In the genomic region with DNA sequence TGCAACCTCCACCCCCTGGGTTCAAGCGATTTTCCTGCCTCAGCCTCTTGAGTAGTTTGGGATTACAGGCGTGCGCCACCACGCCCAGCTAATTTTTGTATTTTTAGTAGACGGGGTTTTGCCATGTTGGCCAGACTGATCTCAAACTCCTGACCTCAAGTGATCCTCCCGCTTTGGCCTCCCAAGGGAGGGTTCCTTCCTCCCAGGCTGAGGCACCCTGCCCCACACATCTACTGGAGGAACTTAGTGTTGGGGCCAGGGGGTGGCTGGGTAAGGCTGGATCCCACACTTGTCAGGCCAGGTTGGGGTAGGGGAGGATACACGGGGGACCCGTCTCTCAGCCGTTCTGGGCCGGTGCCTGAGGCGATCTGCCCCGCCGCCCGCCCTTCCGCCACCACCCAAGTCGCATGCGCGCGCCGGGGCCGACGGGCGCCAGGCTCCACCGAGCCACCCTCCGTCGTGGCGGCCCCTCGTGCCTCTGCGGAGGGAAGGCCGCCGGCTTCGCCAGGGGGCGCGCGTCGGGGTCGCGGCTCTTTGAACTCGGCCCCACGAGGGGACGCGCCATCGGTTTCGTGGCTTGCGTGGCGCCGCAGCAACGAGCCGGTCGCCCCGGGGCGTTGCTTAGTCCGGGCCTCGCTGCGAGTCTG, we compare ENCODE assay signal across 8 cellular contexts. TPM values are rescaled to one million over a fixed set of nuclear protein-coding genes. Genes with fewer than 3 reads are reported as not detected.
DNase-seq lines count a peak whose midpoint lies in the region; ATAC-seq lines count a peak whose summit lies in the region.

No MANE protein-coding gene starts in this region.

- peaks cover 49% of the 10 kb centered on the region for H3K4me1 ChIP-seq in CD4-positive, CD25-positive, alpha-beta regulatory T cell (ENCODE audit: control insufficient read depth, insufficient read depth, low read length, poor library complexity, severe bottlenecking)

- peak overlapping the region; percentile 58 to 91 (median 84) for H3K4me3 Mint-ChIP-seq in CD4-positive, CD25-positive, alpha-beta regulatory T cell

- H3K4me3 ChIP-seq in CD4-positive, CD25-positive, alpha-beta regulatory T cell (ENCODE audit: low read depth, low read length), result peak overlapping the region; percentile 32
- peak overlapping the region; percentile 74 for H3K4me3 ChIP-seq in iPS-18c (ENCODE audit: insufficient read depth, low read depth, low read length)

- H3K36me3 Mint-ChIP-seq in CD4-positive, CD25-positive, alpha-beta regulatory T cell, result no peaks in the 10 kb centered on the region

- H3K27ac ChIP-seq in CD4-positive, CD25-positive, alpha-beta regulatory T cell (ENCODE audit: insufficient read depth, low read length, poor library complexity, severe bottlenecking), result peak overlapping the region; percentile 97
- H3K27ac ChIP-seq in angular gyrus (ENCODE audit: low read depth, low read length), result peak overlapping the region; percentile 89

- peaks cover 2 to 50% (median 34%) of the 10 kb centered on the region in 4 donors for H3K4me1 Mint-ChIP-seq in CD4-positive, CD25-positive, alpha-beta regulatory T cell

- no peaks in the 10 kb centered on the region for H3K36me3 ChIP-seq in CD4-positive, CD25-positive, alpha-beta regulatory T cell (ENCODE audit: control insufficient read depth, insufficient read depth, low read length)

- H3K27me3 ChIP-seq in CD4-positive, CD25-positive, alpha-beta regulatory T cell (ENCODE audit: control insufficient read depth, insufficient read depth, low read length), result no peaks in the 10 kb centered on the region

- peaks cover 2% of the 10 kb centered on the region for H3K27me3 Mint-ChIP-seq in CD4-positive, CD25-positive, alpha-beta regulatory T cell

- peak; percentile 22 to 25 for ATAC-seq in CD4-positive, CD25-positive, alpha-beta regulatory T cell (ENCODE audit: low read depth in 2 of 2)
- peak; percentile 17 for ATAC-seq in GM18511 (IDR thresholded peaks at IDR 0.05; ENCODE audit: unreplicated experiment)
- ATAC-seq in HG02885 (IDR thresholded peaks at IDR 0.05; ENCODE audit: poor library complexity, unreplicated experiment), result peak; percentile 31

- H3K27ac Mint-ChIP-seq in CD4-positive, CD25-positive, alpha-beta regulatory T cell, result peak overlapping the region; percentile 56 to 93 (median 89)

- H3K9me3 Mint-ChIP-seq in CD4-positive, CD25-positive, alpha-beta regulatory T cell, result no peaks in the 10 kb centered on the region

- peak in 1 of 3 donors; percentile 69 for DNase-seq in CD4-positive, CD25-positive, alpha-beta regulatory T cell
- DNase-seq in NOMO-1 treated with DMSO at 0.1 percent for 48 hours (lab: John Stamatoyannopoulos, UW; ENCODE audit: unreplicated experiment) (peak; percentile 53), globus pallidus (ENCODE audit: low spot score) (no peak)
- peak; percentile 42 for DNase-seq in stimulated activated CD8-positive, alpha-beta memory T cell treated with anti-CD3 and anti-CD28 coated beads, Interleukin-12 subunit alpha, Interleukin-12 subunit beta, amount 100 ng/mL, for 24 hours (ENCODE audit: extremely low read depth)

- H3K9me3 ChIP-seq in CD4-positive, CD25-positive, alpha-beta regulatory T cell (ENCODE audit: control insufficient read depth in 2 of 2, low read length in 2 of 2), result no peaks in the 10 kb centered on the region
- no peaks in the 10 kb centered on the region for H3K9me3 ChIP-seq in iPS-18c (ENCODE audit: control insufficient read depth, insufficient read depth, low read length)

RNA-seq across cellular contexts. Expression of a gene that starts 15.9 kb away (rescaled TPM):
- total RNA-seq in CD4-positive, CD25-positive, alpha-beta regulatory T cell, result not detected
- not detected for polyA plus RNA-seq in CD4-positive, CD25-positive, alpha-beta regulatory T cell

RNA-seq across cellular contexts. Expression of a gene that starts 23.3 kb away (rescaled TPM):
- 44.1 TPM for total RNA-seq in CD4-positive, CD25-positive, alpha-beta regulatory T cell
- polyA plus RNA-seq in CD4-positive, CD25-positive, alpha-beta regulatory T cell, result 100 to 1,000 TPM in 3 of 4 donors, 10 to 100 TPM in 1; 93.5 to 158 (median 127) TPM

RNA-seq across cellular contexts. Expression of a gene that starts 53.8 kb away (rescaled TPM):
- 5.5 TPM for total RNA-seq in CD4-positive, CD25-positive, alpha-beta regulatory T cell
- under 1 TPM; 0.36 to 0.80 (median 0.57) TPM for polyA plus RNA-seq in CD4-positive, CD25-positive, alpha-beta regulatory T cell
